ENCODE assay signal across 1 cellular context in genomic region chr7:141477866-141478265, GRCh38.
TF ChIP-seq lines count a peak whose summit lies in the region.

No MANE protein-coding gene starts in this region.

TF ChIP-seq in HEK293, 187 proteins besides CTCF, POLR2A, EP300 and RAD21 (continued from another document):
- TF ChIP-seq HIC1 (tag by site-specific recombination; IDR thresholded peaks at IDR 0.05) = no peak; the same call in 1 of the 2 replicates
